Comparison of ENCODE assay signal across 8 cellular contexts in genomic region chrX:153708415-153708814, GRCh38. TPM values are rescaled to one million over a fixed set of nuclear protein-coding genes. Genes with fewer than 3 reads are reported as not detected.
A peak's percentile ranks its signal among the peaks of the same experiment; 100 is the strongest.
DNase-seq lines count a peak whose midpoint lies in the region; ATAC-seq, FAIRE-seq and TF ChIP-seq lines count a peak whose summit lies in the region.

No MANE protein-coding gene starts in this region.

- FAIRE-seq in H54 (lab: Jason Lieb, UNC) = peak; percentile 71

- intact Hi-C loops in sciatic nerve (cut with DNase I) = no loop called here

- no peaks in the 10 kb centered on the region for H3F3A ChIP-seq in OCI-LY1 (ENCODE audit: insufficient read depth, low read length)

- peak; percentile 93 for ATAC-seq in sciatic nerve
- ATAC-seq in GM19328 (IDR thresholded peaks at IDR 0.05; ENCODE audit: unreplicated experiment) = no peak

- H3K9me2 ChIP-seq in OCI-LY1 (ENCODE audit: low read depth, low read length) = no peaks in the 10 kb centered on the region

- no peaks in the 10 kb centered on the region for H3K79me2 ChIP-seq in OCI-LY1 (ENCODE audit: insufficient read depth, low read length)

- H3K36me3 ChIP-seq in BLaER1 treated with 17β-estradiol and CSF1 and Interleukin-3, amounts not matched to agents 10 nM and 100 nM = peaks cover 19 to 88% (median 61%) of the 10 kb centered on the region in 11 experiments
- H3K36me3 ChIP-seq in OCI-LY1 (ENCODE audit: insufficient read depth, low read length) = no peaks in the 10 kb centered on the region
- H3K36me3 ChIP-seq in right atrium auricular region = no peaks in the 10 kb centered on the region

- no peaks in the 10 kb centered on the region for H3K9me3 ChIP-seq in BLaER1 treated with 17β-estradiol and CSF1 and Interleukin-3, amounts not matched to agents 10 nM and 100 nM (replicated peaks in 1 of 11)
- H3K9me3 ChIP-seq in OCI-LY1 (ENCODE audit: low read length) (no peaks in the 10 kb centered on the region), right atrium auricular region (no peaks in the 10 kb centered on the region)

- peaks cover 37 to 100% (median 82%) of the 10 kb centered on the region in 11 experiments; a peak in 21 of 22 replicates for H4K20me1 ChIP-seq in BLaER1 treated with 17β-estradiol and CSF1 and Interleukin-3, amounts not matched to agents 10 nM and 100 nM
- no peaks in the 10 kb centered on the region for H4K20me1 ChIP-seq in OCI-LY1 (ENCODE audit: insufficient read depth, low read length)

- peaks cover 78 to 100% (median 96%) of the 10 kb centered on the region in 11 experiments for H3K27me3 ChIP-seq in BLaER1 treated with 17β-estradiol and CSF1 and Interleukin-3, amounts not matched to agents 10 nM and 100 nM
- H3K27me3 ChIP-seq in OCI-LY1 (ENCODE audit: insufficient read depth, low read length) (no peaks in the 10 kb centered on the region), right atrium auricular region (no peaks in the 10 kb centered on the region)

- H3K4me3 ChIP-seq in BLaER1 treated with 17β-estradiol and CSF1 and Interleukin-3, amounts not matched to agents 10 nM and 100 nM = no peak overlapping the region
- no peak overlapping the region for H3K4me3 ChIP-seq in OCI-LY1 (ENCODE audit: low read depth, low read length, poor library complexity, severe bottlenecking)
- H3K4me3 ChIP-seq in right atrium auricular region = no peak overlapping the region

- no peak for TF ChIP-seq POLR2A in H54 (IDR thresholded peaks at IDR 0.05; ENCODE audit: low read depth, low read length)

- H3K4me1 ChIP-seq in BLaER1 treated with 17β-estradiol and CSF1 and Interleukin-3, amounts not matched to agents 10 nM and 100 nM = peaks cover 0 to 58% (median 14%) of the 10 kb centered on the region in 10 experiments; a peak in 15 of 20 replicates
- no peaks in the 10 kb centered on the region for H3K4me1 ChIP-seq in OCI-LY1 (ENCODE audit: insufficient read depth, low read length, severe bottlenecking)
- peaks cover 0 to 4% of the 10 kb centered on the region in 2 donors for H3K4me1 ChIP-seq in right atrium auricular region

- H3K27ac ChIP-seq in BLaER1 treated with 17β-estradiol and CSF1 and Interleukin-3, amounts not matched to agents 10 nM and 100 nM = no peak overlapping the region; a peak in 1 of 22 replicates
- H3K27ac ChIP-seq in OCI-LY1 (ENCODE audit: low read depth, low read length, poor library complexity, severe bottlenecking) (no peak overlapping the region), right atrium auricular region (no peak overlapping the region)

- peak; percentile 88 for DNase-seq in H54 (ENCODE audit: insufficient read length, low spot score)
- DNase-seq in amniotic epithelial cell (ENCODE audit: low read depth) = peak; percentile 85
- peak; percentile 70 for DNase-seq in right atrium auricular region (ENCODE audit: low spot score)
- DNase-seq in sciatic nerve (ENCODE audit: low spot score) = peak; percentile 82
- no peak for DNase-seq in DMS79 treated with DMSO at 0.1 percent for 48 hours (lab: John Stamatoyannopoulos, UW)

- peak overlapping the region in 6 of 11 experiments; percentile 12 to 60 (median 39); a peak in 8 of 22 replicates for H3K4me2 ChIP-seq in BLaER1 treated with 17β-estradiol and CSF1 and Interleukin-3, amounts not matched to agents 10 nM and 100 nM
- H3K4me2 ChIP-seq in OCI-LY1 (ENCODE audit: low read length) = no peak overlapping the region

- peak overlapping the region in 2 of 11 experiments; percentile 0 to 25; a peak in 1 of 22 replicates for H3K9ac ChIP-seq in BLaER1 treated with 17β-estradiol and CSF1 and Interleukin-3, amounts not matched to agents 10 nM and 100 nM
- no peak overlapping the region for H3K9ac ChIP-seq in OCI-LY1 (ENCODE audit: low read length)

- TF ChIP-seq CTCF in OCI-LY1 (IDR thresholded peaks at IDR 0.05; ENCODE audit: low read length) (peak; percentile 43), right atrium auricular region (IDR thresholded peaks at IDR 0.05) (peak; percentile 36 to 72)

- no peak overlapping the region for H2AFZ ChIP-seq in OCI-LY1 (ENCODE audit: low read length)

RNA-seq across cellular contexts. Expression of gene BCAP31, which starts 15.8 kb away (rescaled TPM):
- total RNA-seq in right atrium auricular region = 100 to 1,000 TPM in 1 of 2 donors, 10 to 100 TPM in 1; 86.3 to 109 TPM
- total RNA-seq in sciatic nerve = 124 TPM

RNA-seq across cellular contexts. Expression of gene ABCD1, which starts 16.2 kb away (rescaled TPM):
- total RNA-seq in right atrium auricular region (10 to 100 TPM; 15.2 to 18.0 TPM), sciatic nerve (10.1 TPM)

RNA-seq across cellular contexts. Expression of gene SLC6A8, which starts 20.7 kb away (rescaled TPM):
- total RNA-seq in right atrium auricular region (10 to 100 TPM; 71.3 to 76.6 TPM), sciatic nerve (23.2 TPM)

RNA-seq across cellular contexts. Expression of gene PNCK, which starts 34.8 kb away (rescaled TPM):
- total RNA-seq in right atrium auricular region (10 to 100 TPM in 1 of 2 donors, 1 to 10 TPM in 1; 4.0 to 42.4 TPM), sciatic nerve (1.6 TPM)

RNA-seq across cellular contexts. Expression of gene PLXNB3, which starts 55.6 kb away (rescaled TPM):
- total RNA-seq in right atrium auricular region = 1 to 10 TPM; 5.6 to 8.2 TPM
- total RNA-seq in sciatic nerve = 73.1 TPM
